10 cellular contexts compared by ENCODE assay signal in genomic region chr20:49287555-49288249, GRCh38. TPM values are rescaled to one million over a fixed set of nuclear protein-coding genes. Genes with fewer than 3 reads are reported as not detected.
A peak's percentile ranks its signal among the peaks of the same experiment; 100 is the strongest.
DNase-seq lines count a peak whose midpoint lies in the region; ATAC-seq, FAIRE-seq and TF ChIP-seq lines count a peak whose summit lies in the region.
"Had no signal": no experiment of that assay in that cellular context is flagged by ENCODE, and none has a peak within 500 bp of the region (broad histone marks: within the 10 kb centered on the region; RNA-seq: fewer than 3 reads in every experiment).

No MANE protein-coding gene starts in this region.

- no peak for FAIRE-seq in keratinocyte (lab: Jason Lieb, UNC)

- H3K4me3 ChIP-seq in HEK293 (ENCODE audit: low read depth, low read length) (no peak overlapping the region), keratinocyte (ENCODE audit: control insufficient read depth in 2 of 3, extremely low read depth in 1 of 3, insufficient read depth in 2 of 3, low read depth in 1 of 3, low read length in 3 of 3) (no peak overlapping the region)

- H3K9me3 ChIP-seq in HEK293 (ENCODE audit: control insufficient read depth, insufficient read depth, low read depth, low read length) (no peaks in the 10 kb centered on the region), keratinocyte (ENCODE audit: control insufficient read depth, low read depth, low read length) (peaks cover 7% of the 10 kb centered on the region)

- H3K9me1 ChIP-seq in keratinocyte (ENCODE audit: control insufficient read depth, extremely low read depth, insufficient read depth, low read length) = peaks cover 2% of the 10 kb centered on the region

- POLR2A ChIA-PET in HEK293 (lab: Yijun Ruan, JAX) (interaction anchor here (1.0 to 1.5 kb wide), 4 partner anchors 9 to 16 kb away, joined by 3 to 5 read pairs (median 4); partner anchors contain the start of gene ZNFX1), HEK293T (lab: Yijun Ruan, JAX) (interaction anchor here (1.1 to 1.3 kb wide), 4 partner anchors 9 to 41 kb away, joined by 3 read pairs; no protein-coding TSS in a partner anchor)

- peaks cover 47% of the 10 kb centered on the region for H3K79me2 ChIP-seq in keratinocyte (ENCODE audit: control insufficient read depth, insufficient read depth, low read length)

- no peak overlapping the region for H3K4me2 ChIP-seq in keratinocyte (ENCODE audit: control insufficient read depth, extremely low read depth, insufficient read depth, low read depth, low read length)

- H3K36me3 Mint-ChIP-seq in activated T-helper 17 cell treated with anti-CD3 and anti-CD28 coated beads, Interleukin-2, amount 50 U/mL, for 72 hours (ENCODE audit: low read depth) = peaks cover 98% of the 10 kb centered on the region

- no peak for ATAC-seq in activated T-helper 17 cell treated with anti-CD3 and anti-CD28 coated beads, Interleukin-2, amount 50 U/mL, for 72 hours (replicated peaks)
- ATAC-seq in GM18498 (IDR thresholded peaks at IDR 0.05; ENCODE audit: unreplicated experiment) = no peak

- H3K4me1 Mint-ChIP-seq in activated T-helper 17 cell treated with anti-CD3 and anti-CD28 coated beads, Interleukin-2, amount 50 U/mL, for 72 hours = peaks cover 60% of the 10 kb centered on the region

- H3K9ac ChIP-seq in keratinocyte (ENCODE audit: control insufficient read depth, extremely low read depth, insufficient read depth, low read length) = no peak overlapping the region

- CTCF ChIA-PET in HEK293 (lab: Yijun Ruan, JAX) = interaction anchor here (0.6 to 1.1 kb wide), 3 partner anchors 8 to 70 kb away, joined by 3 read pairs; no protein-coding TSS in a partner anchor
- CTCF ChIA-PET in HEK293T (lab: Yijun Ruan, JAX) = no interaction called here

- H3K36me3 ChIP-seq in HEK293 (ENCODE audit: control insufficient read depth in 2 of 2, insufficient read depth in 1 of 2, low read length in 2 of 2) = peaks cover 38 to 96% of the 10 kb centered on the region in 2 experiments
- H3K36me3 ChIP-seq in keratinocyte (ENCODE audit: control insufficient read depth in 2 of 2, extremely low read depth in 1 of 2, insufficient read depth in 2 of 2, low read length in 2 of 2) = peaks cover 39 to 73% of the 10 kb centered on the region in 2 experiments

- TF ChIP-seq CTCF in HEK293 (tag by site-specific recombination; IDR thresholded peaks at IDR 0.05) (no peak), keratinocyte (optimal IDR thresholded peaks at IDR 0.05 in 1 of 3, IDR thresholded peaks at IDR 0.05 in 1 of 3, conservative IDR thresholded peaks at IDR 0.05 in 1 of 3; ENCODE audit: extremely low read depth in 1 of 3, insufficient read depth in 2 of 3, low read length in 3 of 3) (no peak)

- H4K20me1 ChIP-seq in keratinocyte (ENCODE audit: control insufficient read depth, extremely low read depth, insufficient read depth, low read length) = peaks cover 82% of the 10 kb centered on the region

- H3K4me1 ChIP-seq in HEK293 (ENCODE audit: control insufficient read depth, insufficient read depth, low read length) (no peaks in the 10 kb centered on the region), keratinocyte (ENCODE audit: control insufficient read depth, extremely low read depth, insufficient read depth, low read length) (peaks cover 42% of the 10 kb centered on the region)

- DNase-seq in AG08395 (ENCODE audit: low spot score) (peak; percentile 62), keratinocyte (ENCODE audit: low read depth, low spot score) (peak; percentile 44), HEK293T (ENCODE audit: extremely low spot score) (no peak), kidney glomerular epithelial cell (lab: John Stamatoyannopoulos, UW) (no peak), HuH-7.5 (ENCODE audit: low spot score) (no peak)
- DNase-seq: NCI-H2107; stimulated activated CD4-positive, alpha-beta T cell treated with anti-CD3 and anti-CD28 coated beads, Interleukin-4, amount 100 ng/mL, for 4 hours had no signal

- H3K27me3 ChIP-seq in keratinocyte (ENCODE audit: control insufficient read depth, extremely low read depth, insufficient read depth, low read length) = no peaks in the 10 kb centered on the region

- peak overlapping the region; percentile 98 for H3K4me3 Mint-ChIP-seq in activated T-helper 17 cell treated with anti-CD3 and anti-CD28 coated beads, Interleukin-2, amount 50 U/mL, for 72 hours

- no peak overlapping the region for H2AFZ ChIP-seq in keratinocyte (ENCODE audit: control insufficient read depth, low read length)

- peak overlapping the region; percentile 65 for H3K27ac Mint-ChIP-seq in activated T-helper 17 cell treated with anti-CD3 and anti-CD28 coated beads, Interleukin-2, amount 50 U/mL, for 72 hours

- dilution Hi-C loops in keratinocyte (cut with MboI; ENCODE audit: extremely low pct_ligation_motif_present, low sequenced_read_pairs) = no loop called here

- H3K27me3 Mint-ChIP-seq in activated T-helper 17 cell treated with anti-CD3 and anti-CD28 coated beads, Interleukin-2, amount 50 U/mL, for 72 hours = no peaks in the 10 kb centered on the region

- H3K27ac ChIP-seq in HEK293 (ENCODE audit: extremely low read depth, low read depth, low read length) = no peak overlapping the region
- no peak overlapping the region for H3K27ac ChIP-seq in keratinocyte (ENCODE audit: control insufficient read depth, insufficient read depth, low read length)

- peaks cover 3% of the 10 kb centered on the region for H3K9me3 Mint-ChIP-seq in activated T-helper 17 cell treated with anti-CD3 and anti-CD28 coated beads, Interleukin-2, amount 50 U/mL, for 72 hours

TF ChIP-seq in HEK293, 187 proteins besides CTCF, POLR2A, EP300 and RAD21:
- TF ChIP-seq ZNF10 (tag by site-specific recombination; IDR thresholded peaks at IDR 0.05) (0 out of 2 replicates have a peak, but pooled peaks have one; percentile 12), ZNF623 (tag by site-specific recombination; IDR thresholded peaks at IDR 0.05) (no peak), ZNF664 (tag by site-specific recombination; IDR thresholded peaks at IDR 0.05) (0 out of 2 replicates have a peak, but pooled peaks have one; percentile 21)
TF ChIP-seq in HEK293: peak in this region for 2.

TF ChIP-seq in HEK293T, 16 proteins besides CTCF, POLR2A, EP300 and RAD21:
- TF ChIP-seq PKNOX1 (IDR thresholded peaks at IDR 0.05) (no peak), SP1 (IDR thresholded peaks at IDR 0.05) (no peak), ZNF384 (IDR thresholded peaks at IDR 0.05) (no peak), LEF1 (IDR thresholded peaks at IDR 0.05; ENCODE audit: borderline replicate concordance) (no peak), ARNT (IDR thresholded peaks at IDR 0.05) (no peak)

RNA-seq across cellular contexts. Expression of gene ZNFX1, which starts 9.8 kb away (rescaled TPM):
- total RNA-seq in activated T-helper 17 cell treated with anti-CD3 and anti-CD28 coated beads, Interleukin-2, amount 50 U/mL, for 72 hours = 10 to 100 TPM; 32.8 to 54.9 TPM
- polyA plus RNA-seq in keratinocyte = 14.2 to 19.6 TPM (median 16.4 TPM) in 3 replicates
- 6.8 TPM for polyA plus RNA-seq in keratinocyte (2011; ENCODE audit: low read depth)
- polyA plus RNA-seq in keratinocyte (2011; cell fraction: cytosol; rRNA removed) = 17.3 and 19.8 TPM in 2 replicates
- polyA plus RNA-seq in keratinocyte (2011; cell fraction: nucleus; rRNA removed) = 45.7 and 49.0 TPM in 2 replicates
- polyA plus RNA-seq in keratinocyte (2012; ENCODE audit: low replicate concordance) = 12.5 and 34.7 TPM in 2 replicates
- polyA minus RNA-seq in keratinocyte = 44.9 to 78.9 TPM (median 58.3 TPM) in 3 replicates
- 27.0 TPM for polyA minus RNA-seq in keratinocyte (2011; cell fraction: cytosol; rRNA and poly(A)+ RNA removed)
- 41.0 and 75.3 TPM in 2 replicates for polyA minus RNA-seq in keratinocyte (2011; cell fraction: nucleus; rRNA and poly(A)+ RNA removed)

Comparison
In these comparisons a context has a peak if more than half of its experiments do, and no peak if none do; other contexts are left out.
1. DNase-seq: peak in AG08395 (single experiment) and keratinocyte (single experiment); none in HEK293T (single experiment), kidney glomerular epithelial cell (single experiment) and HuH-7.5 (single experiment).